12 cellular contexts compared by ENCODE assay signal in genomic region chr5:150645070-150645700, GRCh38. TPM values are rescaled to one million over a fixed set of nuclear protein-coding genes. Genes with fewer than 3 reads are reported as not detected.
DNase-seq lines count a peak whose midpoint lies in the region; FAIRE-seq and TF ChIP-seq lines count a peak whose summit lies in the region.
"Had no signal": no experiment of that assay in that cellular context is flagged by ENCODE, and none has a peak within 500 bp of the region (broad histone marks: within the 10 kb centered on the region; RNA-seq: fewer than 3 reads in every experiment).

No MANE protein-coding gene starts in this region.

- H3K9me2 ChIP-seq in Karpas-422 (replicated peaks; ENCODE audit: insufficient read depth, low read length), result no peaks in the 10 kb centered on the region

- POLR2A ChIA-PET in AG04449 (lab: Yijun Ruan, JAX), result interaction anchor here (0.7 to 1.8 kb wide), 2 partner anchors 8 to 14 kb away, joined by 3 to 5 read pairs; no protein-coding TSS in a partner anchor
- POLR2A ChIA-PET in endothelial cell of umbilical vein (lab: Charles Lee), result no interaction called here

- H3K27ac ChIP-seq in endothelial cell of umbilical vein (ENCODE audit: insufficient read depth, low read depth, low read length) (no peak overlapping the region), Karpas-422 (ENCODE audit: low read length) (no peak overlapping the region)

- no peak for TF ChIP-seq POLR2A in endothelial cell of umbilical vein (IDR thresholded peaks at IDR 0.05; ENCODE audit: low read depth, low read length)

- DNase-seq in AG04449 (ENCODE audit: low read depth, low spot score) (peak; percentile 79), MG63 (peak; percentile 79), endothelial cell of umbilical vein (ENCODE audit: low read depth, low spot score) (no peak), myocyte (ENCODE audit: low read depth) (peak; percentile 95), SK-N-DZ (ENCODE audit: low spot score) (no peak), KG1 (lab: John Stamatoyannopoulos, UW) (no peak), Karpas-422 (no peak), NCI-H748 (lab: John Stamatoyannopoulos, UW; ENCODE audit: unreplicated experiment) (no peak)
- DNase-seq: activated B cell treated with CpG ODN at 0.5 μM for 24 hours; CD8-positive, alpha-beta T cell had no signal

- CTCF ChIA-PET in AG04449 (lab: Yijun Ruan, JAX) (interaction anchor here (1.0 to 8.4 kb wide), 6 partner anchors 8 to 186 kb away, joined by 3 to 111 read pairs (median 8); partner anchors contain the start of gene MYOZ3), endothelial cell of umbilical vein (lab: Charles Lee) (interaction anchor here (1.3 to 6.8 kb wide), 6 partner anchors 8 to 84 kb away, joined by 3 to 52 read pairs (median 25); no protein-coding TSS in a partner anchor)

- dilution Hi-C loops in endothelial cell of umbilical vein (cut with MboI; ENCODE audit: extremely low pct_ligation_motif_present, low sequenced_read_pairs), result no loop called here

- peaks cover 42% of the 10 kb centered on the region for H3K4me1 ChIP-seq in endothelial cell of umbilical vein (ENCODE audit: control insufficient read depth, extremely low read depth, insufficient read depth, low read length)
- H3K4me1 ChIP-seq in Karpas-422 (ENCODE audit: low read length), result no peaks in the 10 kb centered on the region

- H3K79me2 ChIP-seq in endothelial cell of umbilical vein (ENCODE audit: control insufficient read depth, insufficient read depth, low read length), result peaks cover 62% of the 10 kb centered on the region
- H3K79me2 ChIP-seq in Karpas-422 (ENCODE audit: low read length), result no peaks in the 10 kb centered on the region

- H3K4me3 ChIP-seq in AG04449 (ENCODE audit: low read depth, low read length) (no peak overlapping the region), MG63 (no peak overlapping the region), endothelial cell of umbilical vein (replicated peaks in 1 of 3; ENCODE audit: insufficient read depth in 1 of 3, low read depth in 1 of 3, low read length in 3 of 3) (no peak overlapping the region), Karpas-422 (ENCODE audit: low read length) (no peak overlapping the region)
- H3K4me3 ChIP-seq: K562, skin epidermis had no signal

- H3K27me3 ChIP-seq in MG63 (no peaks in the 10 kb centered on the region), endothelial cell of umbilical vein (ENCODE audit: control insufficient read depth in 2 of 2, insufficient read depth in 2 of 2, low read length in 2 of 2) (no peaks in the 10 kb centered on the region), Karpas-422 (ENCODE audit: low read length) (no peaks in the 10 kb centered on the region)

- H3K9ac ChIP-seq in endothelial cell of umbilical vein (replicated peaks; ENCODE audit: extremely low read depth, insufficient read depth, low read length) (no peak overlapping the region), Karpas-422 (ENCODE audit: low read length) (no peak overlapping the region)

- H3K4me2 ChIP-seq in endothelial cell of umbilical vein (ENCODE audit: insufficient read depth, low read length) (no peak overlapping the region), Karpas-422 (ENCODE audit: low read depth, low read length, poor library complexity, severe bottlenecking) (no peak overlapping the region)

- no TSS peak for BruUV-seq in endothelial cell of umbilical vein (replicated peaks; lab: Mats Ljungman, UMichigan)

- H2AFZ ChIP-seq in endothelial cell of umbilical vein (ENCODE audit: low read depth, low read length) (no peak overlapping the region), Karpas-422 (ENCODE audit: low read length) (no peak overlapping the region)

- no peaks in the 10 kb centered on the region for H4K20me1 ChIP-seq in endothelial cell of umbilical vein (replicated peaks; ENCODE audit: control insufficient read depth, extremely low read depth, insufficient read depth, low read length)
- H4K20me1 ChIP-seq in Karpas-422 (ENCODE audit: insufficient read depth, low read depth, low read length), result no peaks in the 10 kb centered on the region

- no peak for TF ChIP-seq CTCF in AG04449 (IDR thresholded peaks at IDR 0.05; ENCODE audit: insufficient read depth, low read length, missing control alignments)
- no peak for TF ChIP-seq CTCF in endothelial cell of umbilical vein (IDR thresholded peaks at IDR 0.05; ENCODE audit: extremely low read depth in 1 of 2, insufficient read depth in 1 of 2, low read depth in 1 of 2, low read length in 2 of 2)

- H3K36me3 ChIP-seq in MG63 (peaks cover 11% of the 10 kb centered on the region), endothelial cell of umbilical vein (ENCODE audit: control insufficient read depth in 2 of 2, extremely low read depth in 1 of 2, insufficient read depth in 2 of 2, low read length in 2 of 2) (peaks cover 4 to 34% of the 10 kb centered on the region in 2 experiments), Karpas-422 (ENCODE audit: insufficient read depth, low read length) (no peaks in the 10 kb centered on the region)

- H3K9me3 ChIP-seq in MG63, result no peaks in the 10 kb centered on the region
- no peaks in the 10 kb centered on the region for H3K9me3 ChIP-seq in endothelial cell of umbilical vein (replicated peaks; ENCODE audit: control insufficient read depth, insufficient read depth, low read length)
- H3K9me3 ChIP-seq in Karpas-422 (ENCODE audit: low read length), result no peaks in the 10 kb centered on the region

- no peaks in the 10 kb centered on the region for H3K9me1 ChIP-seq in endothelial cell of umbilical vein (replicated peaks; ENCODE audit: control insufficient read depth, extremely low read depth, insufficient read depth, low read length)

- intact Hi-C loops in endothelial cell of umbilical vein (cut with micrococcal nuclease), result no loop called here

- peak; percentile 81 for FAIRE-seq in endothelial cell of umbilical vein (lab: Jason Lieb, UNC)
- FAIRE-seq: K562 had no signal

TF ChIP-seq in endothelial cell of umbilical vein, 7 proteins besides CTCF, POLR2A, EP300 and RAD21 (continues in another document):
- no peak for TF ChIP-seq EZH2 (IDR thresholded peaks at IDR 0.05; ENCODE audit: borderline replicate concordance, low read depth, low read length, severe bottlenecking)
- TF ChIP-seq GATA2 (IDR thresholded peaks at IDR 0.05; ENCODE audit: insufficient read depth, insufficient read length, low read depth, low read length), result no peak
- TF ChIP-seq MYC (IDR thresholded peaks at IDR 0.05; ENCODE audit: low read depth, low read length), result no peak
- TF ChIP-seq MAX (IDR thresholded peaks at IDR 0.05; ENCODE audit: insufficient read depth, insufficient read length), result no peak

RNA-seq across cellular contexts. Expression of gene SYNPO, which starts 4.7 kb away (rescaled TPM):
- total RNA-seq in MG63 (2014; rRNA removed; shearing (Covaris generic); ENCODE audit: low replicate concordance), result 1.2 and 4.6 TPM in 2 replicates
- total RNA-seq in endothelial cell of umbilical vein, result 93.9 and 121 TPM in 2 replicates
- polyA plus RNA-seq in endothelial cell of umbilical vein, result 56.9 and 68.4 TPM in 2 replicates
- polyA plus RNA-seq in endothelial cell of umbilical vein (2011; cell fraction: cytosol; rRNA removed), result 58.1 and 70.3 TPM in 2 replicates
- polyA plus RNA-seq in endothelial cell of umbilical vein (2011; cell fraction: nucleus; rRNA removed), result 80.9 and 110 TPM in 2 replicates
- polyA plus RNA-seq in endothelial cell of umbilical vein (2012), result 58.3 and 66.7 TPM in 2 replicates
- polyA minus RNA-seq in endothelial cell of umbilical vein, result 84.2 and 147 TPM in 2 replicates
- polyA minus RNA-seq in endothelial cell of umbilical vein (2011; cell fraction: cytosol; rRNA and poly(A)+ RNA removed), result 8.7 TPM
- polyA minus RNA-seq in endothelial cell of umbilical vein (2011; cell fraction: nucleus; rRNA and poly(A)+ RNA removed), result 66.6 and 71.2 TPM in 2 replicates
- 7.8 and 8.1 TPM in 2 replicates for total RNA-seq in myocyte
- 80.0 TPM for polyA plus RNA-seq in myocyte (2012)
- polyA plus RNA-seq in SK-N-DZ (2014; cell fraction: cytosol; rRNA removed), result 0.91 and 1.0 TPM in 2 replicates
- polyA plus RNA-seq in SK-N-DZ (2014; cell fraction: nucleus; rRNA removed), result 0.82 and 1.4 TPM in 2 replicates
- total RNA-seq in Karpas-422 (2014; rRNA removed; shearing (Covaris generic); ENCODE audit: low replicate concordance), result not detected in 2 replicates

RNA-seq across cellular contexts. Expression of gene MYOZ3, which starts 15.9 kb away (rescaled TPM):
- total RNA-seq in MG63 (2014; rRNA removed; shearing (Covaris generic); ENCODE audit: low replicate concordance), result 0.03 TPM in 1 of 2 replicates, not detected in the other
- total RNA-seq in endothelial cell of umbilical vein (1.1 and 1.2 TPM in 2 replicates), myocyte (0.16 and 0.40 TPM in 2 replicates)
- polyA plus RNA-seq in endothelial cell of umbilical vein, result 0.43 and 0.59 TPM in 2 replicates
- 0.27 and 0.37 TPM in 2 replicates for polyA plus RNA-seq in endothelial cell of umbilical vein (2011; cell fraction: cytosol; rRNA removed)
- polyA plus RNA-seq in endothelial cell of umbilical vein (2011; cell fraction: nucleus; rRNA removed), result 0.55 and 0.80 TPM in 2 replicates
- 0.28 and 0.67 TPM in 2 replicates for polyA plus RNA-seq in endothelial cell of umbilical vein (2012)
- polyA minus RNA-seq in endothelial cell of umbilical vein, result 0.68 and 0.75 TPM in 2 replicates
- polyA minus RNA-seq in endothelial cell of umbilical vein (2011; cell fraction: cytosol; rRNA and poly(A)+ RNA removed), result not detected
- 0.77 and 1.1 TPM in 2 replicates for polyA minus RNA-seq in endothelial cell of umbilical vein (2011; cell fraction: nucleus; rRNA and poly(A)+ RNA removed)
- 0.14 TPM for polyA plus RNA-seq in myocyte (2012)
- polyA plus RNA-seq in SK-N-DZ (2014; cell fraction: cytosol; rRNA removed), result 3.8 and 4.4 TPM in 2 replicates
- 1.5 and 4.4 TPM in 2 replicates for polyA plus RNA-seq in SK-N-DZ (2014; cell fraction: nucleus; rRNA removed)
- not detected in 2 replicates for total RNA-seq in Karpas-422 (2014; rRNA removed; shearing (Covaris generic); ENCODE audit: low replicate concordance)
- total RNA-seq: CD8-positive, alpha-beta T cell; K562 had no signal
- polyA plus RNA-seq: K562 had no signal

RNA-seq across cellular contexts. Expression of gene RBM22, which starts 55.7 kb away (rescaled TPM):
- total RNA-seq in MG63 (2014; rRNA removed; shearing (Covaris generic); ENCODE audit: low replicate concordance), result 47.5 and 62.2 TPM in 2 replicates
- total RNA-seq in endothelial cell of umbilical vein (44.4 and 51.2 TPM in 2 replicates), myocyte (35.0 and 40.9 TPM in 2 replicates)
- 37.0 and 41.8 TPM in 2 replicates for polyA plus RNA-seq in endothelial cell of umbilical vein
- 39.8 and 41.8 TPM in 2 replicates for polyA plus RNA-seq in endothelial cell of umbilical vein (2011; cell fraction: cytosol; rRNA removed)
- polyA plus RNA-seq in endothelial cell of umbilical vein (2011; cell fraction: nucleus; rRNA removed), result 85.3 and 110 TPM in 2 replicates
- polyA plus RNA-seq in endothelial cell of umbilical vein (2012), result 33.1 and 42.8 TPM in 2 replicates
- 34.4 and 36.8 TPM in 2 replicates for polyA minus RNA-seq in endothelial cell of umbilical vein
- 18.9 TPM for polyA minus RNA-seq in endothelial cell of umbilical vein (2011; cell fraction: cytosol; rRNA and poly(A)+ RNA removed)
- polyA minus RNA-seq in endothelial cell of umbilical vein (2011; cell fraction: nucleus; rRNA and poly(A)+ RNA removed), result 40.7 and 55.0 TPM in 2 replicates
- polyA plus RNA-seq in myocyte (2012), result 33.2 TPM
- polyA plus RNA-seq in SK-N-DZ (2014; cell fraction: cytosol; rRNA removed), result 61.7 and 65.1 TPM in 2 replicates
- polyA plus RNA-seq in SK-N-DZ (2014; cell fraction: nucleus; rRNA removed), result 49.1 and 63.4 TPM in 2 replicates
- total RNA-seq in Karpas-422 (2014; rRNA removed; shearing (Covaris generic); ENCODE audit: low replicate concordance), result 35.9 and 53.2 TPM in 2 replicates

Comparison
In these comparisons a context has a peak if more than half of its experiments do, and no peak if none do; other contexts are left out.
1. DNase-seq: peak in AG04449 (single experiment), MG63 (single experiment) and myocyte (single experiment); none in endothelial cell of umbilical vein (single experiment), SK-N-DZ (single experiment), KG1 (single experiment), Karpas-422 (single experiment) and NCI-H748 (single experiment).
2. RNA of gene SYNPO, which starts 4.7 kb away (total RNA-seq): 93.9 to 121 TPM in endothelial cell of umbilical vein; 7.8 to 8.1 TPM in myocyte, 1.2 to 4.6 TPM in MG63 and not detected in Karpas-422; every median in the first group is over 10 times any median in the second.